ENCODE assay signal across 29 cellular contexts in the genomic region with DNA sequence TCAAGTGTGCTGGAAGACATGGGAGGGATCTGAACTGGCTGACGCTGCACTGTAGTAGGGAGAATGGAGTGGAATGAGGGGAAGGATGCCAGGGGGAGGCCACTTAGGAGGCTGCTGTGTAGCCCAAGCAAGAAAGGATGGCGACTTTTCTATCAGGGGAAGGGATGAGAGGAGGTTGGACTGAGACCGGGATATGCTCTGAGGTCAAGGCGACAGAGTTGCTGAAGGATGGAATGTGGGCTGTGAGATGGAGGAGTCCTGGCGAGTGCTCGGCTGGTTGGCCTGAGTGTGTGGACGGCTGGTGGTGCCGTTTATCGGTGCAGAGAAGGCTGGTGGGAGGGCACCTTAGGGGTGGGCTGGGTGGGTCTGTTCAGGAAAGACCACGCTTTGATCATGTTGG.
"Had no signal": no experiment of that assay in that cellular context is flagged by ENCODE, and none has a peak within 500 bp of the region (broad histone marks: within the 10 kb centered on the region; RNA-seq: fewer than 3 reads in every experiment).

No MANE protein-coding gene starts in this region.

- DNase-seq: activated CD4-positive, alpha-beta memory T cell treated with anti-CD3 and anti-CD28 coated beads for 36 hours; activated CD4-positive, alpha-beta T cell treated with anti-CD3 and anti-CD28 coated beads, Interleukin-2, amount 10 ng/mL, durations not matched to agents 24 days and 14 days; activated CD8-positive, alpha-beta memory T cell treated with anti-CD3 and anti-CD28 coated beads, Interleukin-2, amount 50 U/mL, for 4 hours; activated gamma-delta T cell treated with Interleukin-2 at 50 U/mL for 16 hours; activated naive CD4-positive, alpha-beta T cell treated with anti-CD3 and anti-CD28 coated beads, Interleukin-2, amount 10 ng/mL, durations not matched to agents 7 days and 5 days; activated naive CD8-positive, alpha-beta T cell treated with anti-CD3 and anti-CD28 coated beads for 36 hours; activated T-cell treated with anti-CD3 and anti-CD28 coated beads for 4 hours; activated T-cell treated with anti-CD3 and anti-CD28 coated beads, Interleukin-2, amount 50 U/mL, for 4 hours; amniotic stem cell; aorta; brain microvascular endothelial cell; NCI-H1105; NCI-H1417 treated with DMSO at 0.1 percent for 48 hours; NCI-H187 treated with DMSO at 0.1 percent for 48 hours; NCI-H2081 treated with DMSO at 0.1 percent for 48 hours; NCI-H226; NCI-H446 treated with DMSO at 0.1 percent for 48 hours; NCI-H524 treated with DMSO at 0.1 percent for 48 hours; Peyer's patch; RPMI8226; SHP77 treated with DMSO at 0.1 percent for 48 hours; SK-N-SH had no signal

- H3K27me3 Mint-ChIP-seq: activated CD4-positive, alpha-beta memory T cell treated with anti-CD3 and anti-CD28 coated beads for 36 hours; activated CD4-positive, alpha-beta T cell treated with anti-CD3 and anti-CD28 coated beads, Interleukin-2, amount 10 ng/mL, durations not matched to agents 24 days and 14 days; central memory CD8-positive, alpha-beta T cell had no signal

- H3K4me3 Mint-ChIP-seq: activated CD4-positive, alpha-beta memory T cell treated with anti-CD3 and anti-CD28 coated beads for 36 hours; activated CD4-positive, alpha-beta T cell treated with anti-CD3 and anti-CD28 coated beads, Interleukin-2, amount 10 ng/mL, durations not matched to agents 24 days and 14 days; activated naive CD4-positive, alpha-beta T cell treated with anti-CD3 and anti-CD28 coated beads, Interleukin-2, amount 10 ng/mL, durations not matched to agents 7 days and 5 days; activated naive CD8-positive, alpha-beta T cell treated with anti-CD3 and anti-CD28 coated beads for 36 hours; activated T-cell treated with anti-CD3 and anti-CD28 coated beads, Interleukin-2, amount 50 U/mL, for 4 hours; activated T-helper 1 cell treated with anti-CD3 and anti-CD28 coated beads, Interleukin-12 subunit alpha, Interleukin-12 subunit beta, Interleukin-2, Interleukin-4 antibody, amounts not matched to agents 30 ng/mL and 10 ng/mL and 1 ng/mL, durations not matched to agents 14 hours and 24 hours and 36 hours; central memory CD8-positive, alpha-beta T cell; T-helper 1 cell treated with Interleukin-12 subunit alpha and Interleukin-12 subunit beta and Interleukin-4 antibody, amounts not matched to agents 30 μg/mL and 1 μg/mL, for 36 hours; T-helper 2 cell treated with Interferon-gamma antibody and Interleukin-4, amounts not matched to agents 5 μg/mL and 100 μg/mL, for 36 hours had no signal

- H3K4me2 ChIP-seq: SK-N-SH had no signal

- H3K27ac ChIP-seq: brain microvascular endothelial cell, cardiac muscle cell, Peyer's patch, SJSA1 had no signal

- H3K27ac Mint-ChIP-seq: activated CD4-positive, alpha-beta memory T cell treated with anti-CD3 and anti-CD28 coated beads for 36 hours; activated CD4-positive, alpha-beta T cell treated with anti-CD3 and anti-CD28 coated beads, Interleukin-2, amount 10 ng/mL, durations not matched to agents 24 days and 14 days; activated naive CD4-positive, alpha-beta T cell treated with anti-CD3 and anti-CD28 coated beads, Interleukin-2, amount 10 ng/mL, durations not matched to agents 7 days and 5 days; activated naive CD8-positive, alpha-beta T cell treated with anti-CD3 and anti-CD28 coated beads for 36 hours; activated T-helper 1 cell treated with anti-CD3 and anti-CD28 coated beads, Interleukin-12 subunit alpha, Interleukin-12 subunit beta, Interleukin-2, Interleukin-4 antibody, amounts not matched to agents 30 ng/mL and 10 ng/mL and 1 ng/mL, durations not matched to agents 14 hours and 24 hours and 36 hours; T-helper 1 cell treated with Interleukin-12 subunit alpha and Interleukin-12 subunit beta and Interleukin-4 antibody, amounts not matched to agents 30 μg/mL and 1 μg/mL, for 36 hours; T-helper 2 cell treated with Interferon-gamma antibody and Interleukin-4, amounts not matched to agents 5 μg/mL and 100 μg/mL, for 36 hours had no signal

- H3K36me3 Mint-ChIP-seq: activated CD4-positive, alpha-beta memory T cell treated with anti-CD3 and anti-CD28 coated beads for 36 hours; activated naive CD4-positive, alpha-beta T cell treated with anti-CD3 and anti-CD28 coated beads, Interleukin-2, amount 10 ng/mL, durations not matched to agents 7 days and 5 days; activated naive CD8-positive, alpha-beta T cell treated with anti-CD3 and anti-CD28 coated beads for 36 hours had no signal

- H3K9me3 ChIP-seq: Peyer's patch, SJSA1, SK-N-SH had no signal

- H3K4me3 ChIP-seq: cardiac muscle cell, K562, Peyer's patch, SJSA1 had no signal

- H3K4me1 Mint-ChIP-seq: central memory CD8-positive, alpha-beta T cell had no signal

- H3K9ac ChIP-seq: SK-N-SH had no signal

- H3K9me3 Mint-ChIP-seq: activated CD4-positive, alpha-beta memory T cell treated with anti-CD3 and anti-CD28 coated beads for 36 hours; activated CD4-positive, alpha-beta T cell treated with anti-CD3 and anti-CD28 coated beads, Interleukin-2, amount 10 ng/mL, durations not matched to agents 24 days and 14 days; activated naive CD4-positive, alpha-beta T cell treated with anti-CD3 and anti-CD28 coated beads, Interleukin-2, amount 10 ng/mL, durations not matched to agents 7 days and 5 days; activated naive CD8-positive, alpha-beta T cell treated with anti-CD3 and anti-CD28 coated beads for 36 hours; activated T-cell treated with anti-CD3 and anti-CD28 coated beads, Interleukin-2, amount 50 U/mL, for 4 hours; activated T-helper 1 cell treated with anti-CD3 and anti-CD28 coated beads, Interleukin-12 subunit alpha, Interleukin-12 subunit beta, Interleukin-2, Interleukin-4 antibody, amounts not matched to agents 30 ng/mL and 10 ng/mL and 1 ng/mL, durations not matched to agents 14 hours and 24 hours and 36 hours; T-helper 1 cell treated with Interleukin-12 subunit alpha and Interleukin-12 subunit beta and Interleukin-4 antibody, amounts not matched to agents 30 μg/mL and 1 μg/mL, for 36 hours; T-helper 2 cell treated with Interferon-gamma antibody and Interleukin-4, amounts not matched to agents 5 μg/mL and 100 μg/mL, for 36 hours had no signal

- H3K27me3 ChIP-seq: brain microvascular endothelial cell, cardiac muscle cell, Peyer's patch had no signal

- H3K36me3 ChIP-seq: brain microvascular endothelial cell, cardiac muscle cell, Peyer's patch, SJSA1 had no signal
